Comparison of ENCODE assay signal across 1 cellular context in the genomic region with DNA sequence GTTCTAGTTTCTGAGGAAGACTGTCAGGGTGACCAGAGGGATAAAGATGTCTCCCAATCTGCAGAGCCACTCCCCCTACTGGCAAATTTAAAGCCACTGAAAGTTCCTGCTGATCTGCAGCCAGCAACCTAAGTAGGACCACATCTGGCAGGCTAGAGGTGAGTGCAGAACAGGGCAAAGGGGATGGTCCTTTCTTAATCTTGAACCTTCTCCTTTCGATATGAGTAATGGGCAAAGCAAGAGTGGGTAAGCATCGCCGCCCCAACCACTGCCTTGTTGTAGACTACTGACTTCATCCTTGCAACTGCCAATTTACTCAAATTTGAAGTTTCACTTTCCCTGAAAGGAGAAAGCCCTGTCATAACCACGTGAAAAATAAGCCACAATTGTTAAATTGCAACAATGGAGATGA.
A peak's percentile ranks its signal among the peaks of the same experiment; 100 is the strongest.
TF ChIP-seq lines count a peak whose summit lies in the region.

No MANE protein-coding gene starts in this region.

TF ChIP-seq in K562, 482 proteins besides CTCF, POLR2A, EP300 and RAD21:
- no peak for TF ChIP-seq ZNF184 (CRISPR knock-in tag; IDR thresholded peaks at IDR 0.05)
- 0 out of 2 replicates have a peak, but pooled peaks have one; percentile 26 for TF ChIP-seq RNF2 (IDR thresholded peaks at IDR 0.05)
